12 cellular contexts compared by ENCODE assay signal in the genomic region with DNA sequence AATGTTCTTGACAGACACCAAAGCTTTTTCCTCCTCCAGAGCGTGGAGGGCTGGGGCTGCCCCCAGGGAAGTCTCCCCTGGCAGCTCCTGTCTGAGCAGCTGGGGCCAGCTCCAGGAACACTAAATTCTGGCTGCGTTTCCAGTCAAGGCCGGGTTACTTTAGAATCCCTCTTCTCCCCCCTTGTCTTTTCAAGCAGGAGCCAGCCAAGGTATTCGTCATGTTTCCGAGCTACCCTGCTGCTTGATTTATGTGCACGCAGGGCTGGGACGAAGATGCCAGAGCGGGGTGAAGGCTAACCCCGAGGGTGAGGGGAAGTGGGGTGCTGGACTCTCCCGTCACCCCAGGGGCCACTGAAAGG.
DNase-seq lines count a peak whose midpoint lies in the region; ATAC-seq and TF ChIP-seq lines count a peak whose summit lies in the region.
"Had no signal": no experiment of that assay in that cellular context is flagged by ENCODE, and none has a peak within 500 bp of the region (broad histone marks: within the 10 kb centered on the region; RNA-seq: fewer than 3 reads in every experiment).

No MANE protein-coding gene starts in this region.

- H3K79me2 ChIP-seq in neural progenitor cell (ENCODE audit: low read depth), result no peaks in the 10 kb centered on the region

- H3K9me3 Mint-ChIP-seq in neural progenitor cell, result no peaks in the 10 kb centered on the region
- H3K9me3 Mint-ChIP-seq: activated CD4-positive, alpha-beta memory T cell treated with anti-CD3 and anti-CD28 coated beads for 36 hours; natural killer cell treated with Interleukin-12 subunit alpha and Interleukin-12 subunit beta and Interleukin-15 and Interleukin-18, amount 100 ng/mL, for 72 hours; T-cell had no signal

- H3K27ac Mint-ChIP-seq in neural progenitor cell, result peak overlapping the region; percentile 86
- H3K27ac Mint-ChIP-seq: activated CD4-positive, alpha-beta memory T cell treated with anti-CD3 and anti-CD28 coated beads for 36 hours; natural killer cell treated with Interleukin-12 subunit alpha and Interleukin-12 subunit beta and Interleukin-15 and Interleukin-18, amount 100 ng/mL, for 72 hours; T-cell had no signal

- H3K4me1 ChIP-seq in foreskin keratinocyte (no peaks in the 10 kb centered on the region), neural progenitor cell (peaks cover 10% of the 10 kb centered on the region), tibial nerve (peaks cover 0 to 80% (median 23%) of the 10 kb centered on the region in 4 donors)

- no peak for TF ChIP-seq POLR2A in tibial nerve (IDR thresholded peaks at IDR 0.05)

- H3K9ac ChIP-seq in neural progenitor cell, result no peak overlapping the region

- H3K4me3 Mint-ChIP-seq in neural progenitor cell, result no peak overlapping the region
- H3K4me3 Mint-ChIP-seq: activated CD4-positive, alpha-beta memory T cell treated with anti-CD3 and anti-CD28 coated beads for 36 hours; natural killer cell treated with Interleukin-12 subunit alpha and Interleukin-12 subunit beta and Interleukin-15 and Interleukin-18, amount 100 ng/mL, for 72 hours; T-cell had no signal

- H3K36me3 ChIP-seq in neural progenitor cell (no peaks in the 10 kb centered on the region), tibial nerve (no peaks in the 10 kb centered on the region)

- TF ChIP-seq CTCF in foreskin keratinocyte (conservative IDR thresholded peaks at IDR 0.05), result no peak
- TF ChIP-seq CTCF in neural progenitor cell (IDR thresholded peaks at IDR 0.05), result no peak
- TF ChIP-seq CTCF in tibial nerve (IDR thresholded peaks at IDR 0.05), result no peak

- H3F3A ChIP-seq in neural progenitor cell (ENCODE audit: low read depth), result no peaks in the 10 kb centered on the region

- H3K27ac ChIP-seq in foreskin keratinocyte (no peak overlapping the region), neural progenitor cell (no peak overlapping the region), tibial nerve (peak overlapping the region in 3 of 4 donors; percentile 56 to 88 (median 87))

- no peak overlapping the region for H2AFZ ChIP-seq in neural progenitor cell (replicated peaks)

- peak in 1 of 2 donors; percentile 66 for TF ChIP-seq EP300 in tibial nerve (IDR thresholded peaks at IDR 0.05)

- peaks cover 2% of the 10 kb centered on the region for H3K27me3 ChIP-seq in foreskin keratinocyte
- H3K27me3 ChIP-seq in neural progenitor cell, result no peaks in the 10 kb centered on the region
- no peaks in the 10 kb centered on the region for H3K27me3 ChIP-seq in tibial nerve

- peaks cover 30% of the 10 kb centered on the region for H3K4me1 Mint-ChIP-seq in neural progenitor cell
- H3K4me1 Mint-ChIP-seq: T-cell had no signal

- 40 to 43% methylated on average over 10 of the region's 10 CpGs for WGBS in tibial nerve, 2 donors

- ATAC-seq in foreskin keratinocyte, result peak; percentile 24
- no peak for ATAC-seq in HG03439 (IDR thresholded peaks at IDR 0.05; ENCODE audit: unreplicated experiment)
- ATAC-seq: natural killer cell treated with Interleukin-12 subunit alpha and Interleukin-12 subunit beta and Interleukin-15 and Interleukin-18, amount 100 ng/mL, for 72 hours; T-cell had no signal

- peaks cover 7% of the 10 kb centered on the region for H3K27me3 Mint-ChIP-seq in neural progenitor cell (ENCODE audit: insufficient read depth, low read depth)

- no peak overlapping the region for H3K4me2 ChIP-seq in neural progenitor cell

- DNase-seq in amniotic epithelial cell (ENCODE audit: low read depth), result peak; percentile 66
- no peak for DNase-seq in foreskin keratinocyte
- DNase-seq in neural progenitor cell (ENCODE audit: low spot score), result no peak
- peak; percentile 57 to 60 for DNase-seq in tibial nerve (ENCODE audit: low spot score in 2 of 2)
- no peak for DNase-seq in RPMI8226
- no peak for DNase-seq in kidney glomerular epithelial cell (lab: John Stamatoyannopoulos, UW)
- no peak for DNase-seq in NOMO-1 treated with dmso at 0.1 percent for 144 hours (lab: John Stamatoyannopoulos, UW; ENCODE audit: unreplicated experiment)
- DNase-seq: activated CD4-positive, alpha-beta memory T cell treated with anti-CD3 and anti-CD28 coated beads for 36 hours; NCI-H748 treated with DMSO at 0.1 percent for 48 hours; T-cell had no signal

- no peaks in the 10 kb centered on the region for H4K20me1 ChIP-seq in neural progenitor cell (ENCODE audit: low read depth)

- H3K9me3 ChIP-seq in neural progenitor cell (ENCODE audit: low read depth), result no peaks in the 10 kb centered on the region
- no peaks in the 10 kb centered on the region for H3K9me3 ChIP-seq in tibial nerve

- no peaks in the 10 kb centered on the region for H3K36me3 Mint-ChIP-seq in neural progenitor cell
- H3K36me3 Mint-ChIP-seq: activated CD4-positive, alpha-beta memory T cell treated with anti-CD3 and anti-CD28 coated beads for 36 hours; natural killer cell treated with Interleukin-12 subunit alpha and Interleukin-12 subunit beta and Interleukin-15 and Interleukin-18, amount 100 ng/mL, for 72 hours; T-cell had no signal

- H3K4me3 ChIP-seq in neural progenitor cell (no peak overlapping the region), tibial nerve (no peak overlapping the region)

Comparison
In these comparisons a context has a peak if more than half of its experiments do, and no peak if none do; other contexts are left out.
1. DNase-seq: peak in amniotic epithelial cell (single experiment) and tibial nerve (2 of 2); none in foreskin keratinocyte (0 of 2), neural progenitor cell (single experiment), RPMI8226 (single experiment), kidney glomerular epithelial cell (single experiment) and NOMO-1 treated with dmso at 0.1 percent for 144 hours (single experiment).
2. H3K27ac ChIP-seq: peak in tibial nerve (3 of 4); none in foreskin keratinocyte (single experiment) and neural progenitor cell (single experiment).